Comparison of ENCODE assay signal across 13 cellular contexts in genomic region chr6:90859612-90860011, GRCh38.
A peak's percentile ranks its signal among the peaks of the same experiment; 100 is the strongest.
DNase-seq lines count a peak whose midpoint lies in the region; ATAC-seq and TF ChIP-seq lines count a peak whose summit lies in the region.
"Had no signal": no experiment of that assay in that cellular context is flagged by ENCODE, and none has a peak within 500 bp of the region (broad histone marks: within the 10 kb centered on the region; RNA-seq: fewer than 3 reads in every experiment).

No MANE protein-coding gene starts in this region.

- no peak overlapping the region for H2AFZ ChIP-seq in OCI-LY7 (ENCODE audit: low read length)

- peak; percentile 25; the same call in 1 of the 2 replicates for TF ChIP-seq CTCF in BE2C (IDR thresholded peaks at IDR 0.05; ENCODE audit: low read depth, low read length)
- TF ChIP-seq CTCF in OCI-LY7 (conservative IDR thresholded peaks at IDR 0.05; ENCODE audit: low read length) = peak; percentile 33; the same call in 1 of the 2 replicates
- peak; percentile 36 for TF ChIP-seq CTCF in epithelial cell of esophagus (IDR thresholded peaks at IDR 0.05; ENCODE audit: insufficient read depth, low read depth, low read length, missing control alignments)

- H3K27ac ChIP-seq in OCI-LY7 (ENCODE audit: low read depth, low read length, poor library complexity, severe bottlenecking) = no peak overlapping the region

- POLR2A ChIA-PET in OCI-LY7 (lab: Charles Lee) = interaction anchor here (0.6 to 1.8 kb wide), 3 partner anchors 9 to 122 kb away, joined by 3 to 6 read pairs (median 5); no protein-coding TSS in a partner anchor

- no peaks in the 10 kb centered on the region for H3K36me3 Mint-ChIP-seq in activated naive CD4-positive, alpha-beta T cell treated with anti-CD3 and anti-CD28 coated beads, Interleukin-2, amount 10 ng/mL, durations not matched to agents 7 days and 5 days

- no peaks in the 10 kb centered on the region for H3K9me2 ChIP-seq in OCI-LY7 (ENCODE audit: insufficient read depth, low read length)

- no peaks in the 10 kb centered on the region for H3K9me3 Mint-ChIP-seq in activated naive CD4-positive, alpha-beta T cell treated with anti-CD3 and anti-CD28 coated beads, Interleukin-2, amount 10 ng/mL, durations not matched to agents 7 days and 5 days

- H3K4me1 ChIP-seq in BE2C = no peaks in the 10 kb centered on the region
- no peaks in the 10 kb centered on the region for H3K4me1 ChIP-seq in OCI-LY7 (ENCODE audit: insufficient read depth, low read length, poor library complexity, severe bottlenecking)

- no peak overlapping the region for H3K4me2 ChIP-seq in OCI-LY7 (ENCODE audit: low read length)

- peaks cover 17% of the 10 kb centered on the region for H3K27me3 Mint-ChIP-seq in activated naive CD4-positive, alpha-beta T cell treated with anti-CD3 and anti-CD28 coated beads, Interleukin-2, amount 10 ng/mL, durations not matched to agents 7 days and 5 days

- H3K27me3 ChIP-seq in BE2C = peaks cover 12% of the 10 kb centered on the region
- no peaks in the 10 kb centered on the region for H3K27me3 ChIP-seq in H7 (ENCODE audit: control insufficient read depth, insufficient read depth, low read length)

- H3K79me2 ChIP-seq in OCI-LY7 (ENCODE audit: insufficient read depth, low read depth, low read length) = no peaks in the 10 kb centered on the region

- H3K9me3 ChIP-seq in BE2C (no peaks in the 10 kb centered on the region), OCI-LY7 (ENCODE audit: low read length) (no peaks in the 10 kb centered on the region)

- no peak overlapping the region for H3K4me3 Mint-ChIP-seq in activated naive CD4-positive, alpha-beta T cell treated with anti-CD3 and anti-CD28 coated beads, Interleukin-2, amount 10 ng/mL, durations not matched to agents 7 days and 5 days

- H4K20me1 ChIP-seq in OCI-LY7 (ENCODE audit: insufficient read depth, low read length) = no peaks in the 10 kb centered on the region

- DNase-seq in BE2C (peak; percentile 23), H7 (peak; percentile 8), OCI-LY7 (ENCODE audit: low spot score) (peak; percentile 12), epithelial cell of esophagus (ENCODE audit: low read depth) (peak; percentile 36), hypothalamus (lab: John Stamatoyannopoulos, UW) (no peak)
- no peak for DNase-seq in activated naive CD4-positive, alpha-beta T cell treated with anti-CD3 and anti-CD28 coated beads, Interleukin-2, amount 10 ng/mL, durations not matched to agents 7 days and 5 days
- DNase-seq in stimulated activated naive CD8-positive, alpha-beta T cell treated with anti-CD3 and anti-CD28 coated beads, Interleukin-15, Interleukin-2, amounts not matched to agents 100 U/mL and 50 U/mL, for 24 hours = no peak
- DNase-seq: activated CD4-positive, alpha-beta T cell treated with anti-CD3 and anti-CD28 coated beads for 48 hours; AML-193; foreskin fibroblast; NCI-H526 treated with DMSO at 0.1 percent for 48 hours; stimulated activated CD4-positive, alpha-beta T cell treated with anti-CD3 and anti-CD28 coated beads, Interleukin-2, amount 100 ng/mL, for 24 hours had no signal

- BruUV-seq in OCI-LY7 (replicated peaks; lab: Mats Ljungman, UMichigan) = no TSS peak

- no peak for ATAC-seq in GM21737 (IDR thresholded peaks at IDR 0.05; ENCODE audit: unreplicated experiment)
- ATAC-seq in stimulated activated naive CD8-positive, alpha-beta T cell treated with anti-CD3 and anti-CD28 coated beads, Interleukin-15, Interleukin-2, amounts not matched to agents 100 U/mL and 50 U/mL, for 24 hours = no peak

- intact Hi-C loops in OCI-LY7 (cut with micrococcal nuclease; ENCODE audit: unreplicated experiment) = loop anchor here (5.0 kb wide), 1 partner anchor 352 kb away; no protein-coding TSS in a partner anchor

- H3K36me3 ChIP-seq in BE2C = no peaks in the 10 kb centered on the region
- H3K36me3 ChIP-seq in H7 (replicated peaks; ENCODE audit: control insufficient read depth, insufficient read depth, low read length) = no peaks in the 10 kb centered on the region
- H3K36me3 ChIP-seq in OCI-LY7 (ENCODE audit: insufficient read depth, low read length) = no peaks in the 10 kb centered on the region

- peaks cover 4% of the 10 kb centered on the region for H3K4me1 Mint-ChIP-seq in activated naive CD4-positive, alpha-beta T cell treated with anti-CD3 and anti-CD28 coated beads, Interleukin-2, amount 10 ng/mL, durations not matched to agents 7 days and 5 days

- H3K4me3 ChIP-seq in BE2C (ENCODE audit: low read depth, low read length) = no peak overlapping the region
- H3K4me3 ChIP-seq in H7 (ENCODE audit: insufficient read depth, low read depth, low read length) = no peak overlapping the region
- no peak overlapping the region for H3K4me3 ChIP-seq in OCI-LY7 (ENCODE audit: low read depth, low read length, poor library complexity, severe bottlenecking)
- no peak overlapping the region for H3K4me3 ChIP-seq in epithelial cell of esophagus (ENCODE audit: low read length)

- CTCF ChIA-PET in OCI-LY7 (lab: Charles Lee; ENCODE audit: unreplicated experiment) = no interaction called here
- CTCF ChIA-PET in activated naive CD4-positive, alpha-beta T cell treated with anti-CD3 and anti-CD28 coated beads, Interleukin-2, amount 10 ng/mL, durations not matched to agents 7 days and 5 days (lab: Charles Lee) = no interaction called here

- H3K27ac Mint-ChIP-seq in activated naive CD4-positive, alpha-beta T cell treated with anti-CD3 and anti-CD28 coated beads, Interleukin-2, amount 10 ng/mL, durations not matched to agents 7 days and 5 days = no peak overlapping the region

Comparison
In these comparisons a context has a peak if more than half of its experiments do, and no peak if none do; other contexts are left out.
1. DNase-seq: peak in BE2C (single experiment), H7 (single experiment), OCI-LY7 (single experiment) and epithelial cell of esophagus (single experiment); none in hypothalamus (0 of 51), activated naive CD4-positive, alpha-beta T cell treated with anti-CD3 and anti-CD28 coated beads, Interleukin-2, amount 10 ng/mL, durations not matched to agents 7 days and 5 days (single experiment) and stimulated activated naive CD8-positive, alpha-beta T cell treated with anti-CD3 and anti-CD28 coated beads, Interleukin-15, Interleukin-2, amounts not matched to agents 100 U/mL and 50 U/mL, for 24 hours (single experiment).
2. Peak in every context shown above with its lines, with median percentiles within 50 percentile points of each other: CTCF ChIP-seq.